Comparison of ENCODE assay signal across 9 cellular contexts in the genomic region with DNA sequence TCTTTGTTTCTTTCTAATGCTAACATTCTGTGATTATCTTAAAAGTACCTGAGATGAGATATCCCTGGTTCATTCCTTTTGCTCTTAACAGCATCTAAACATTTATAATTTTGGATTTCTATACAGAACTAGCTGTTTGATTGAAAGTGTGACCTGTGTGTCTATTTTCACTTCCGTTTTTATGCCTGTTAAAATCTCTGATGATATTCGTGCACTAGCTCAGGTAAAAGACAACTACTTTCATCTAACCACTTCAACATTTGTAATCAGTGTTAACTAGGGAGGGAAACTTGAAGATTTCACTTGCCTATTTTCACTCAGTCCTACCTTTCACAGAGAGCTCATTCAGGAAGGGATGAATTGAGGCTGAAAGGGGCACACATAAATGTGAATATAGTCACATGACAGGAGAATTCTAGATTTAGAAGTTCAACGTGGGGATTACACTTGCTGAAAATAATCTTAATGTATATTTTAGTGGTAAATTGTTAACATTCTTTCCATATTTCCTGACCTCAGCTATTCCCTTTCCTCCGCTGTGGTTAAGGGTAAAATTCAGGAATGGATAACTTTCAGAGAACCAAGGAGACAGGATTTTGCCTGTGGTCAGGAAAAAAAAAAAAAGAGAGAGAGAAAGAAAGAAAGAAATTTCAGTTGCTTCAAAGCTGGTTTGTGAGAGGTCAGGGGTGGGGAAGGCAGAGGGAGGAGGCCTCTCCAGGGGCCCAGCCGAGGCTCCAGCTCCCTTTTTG.
DNase-seq lines count a peak whose midpoint lies in the region; TF ChIP-seq lines count a peak whose summit lies in the region.
"Had no signal": no experiment of that assay in that cellular context is flagged by ENCODE, and none has a peak within 500 bp of the region (broad histone marks: within the 10 kb centered on the region; RNA-seq: fewer than 3 reads in every experiment).

No MANE protein-coding gene starts in this region.

- H3K4me1 ChIP-seq in OCI-LY3 (ENCODE audit: low read length) (peaks cover 11% of the 10 kb centered on the region), fibroblast of lung (ENCODE audit: control insufficient read depth, extremely low read depth, insufficient read depth, low read length) (peaks cover 26% of the 10 kb centered on the region)

- no peaks in the 10 kb centered on the region for H3K9me3 ChIP-seq in OCI-LY3 (ENCODE audit: insufficient read depth, low read length)
- H3K9me3 ChIP-seq in fibroblast of lung (ENCODE audit: control insufficient read depth, insufficient read depth, low read depth, low read length), result no peaks in the 10 kb centered on the region

- H2AFZ ChIP-seq in OCI-LY3 (ENCODE audit: low read depth, low read length) (no peak overlapping the region), fibroblast of lung (ENCODE audit: low read length) (no peak overlapping the region)

- H3K36me3 ChIP-seq in GM06990 (ENCODE audit: control insufficient read depth, insufficient read depth, low read length) (no peaks in the 10 kb centered on the region), OCI-LY3 (replicated peaks; ENCODE audit: low read depth, low read length) (no peaks in the 10 kb centered on the region), fibroblast of lung (ENCODE audit: control insufficient read depth, insufficient read depth, low read length) (no peaks in the 10 kb centered on the region)

- in situ Hi-C loops in GM13976 (cut with MboI; ENCODE audit: low sequenced_read_pairs, unreplicated experiment), result no loop called here

- H3K4me3 ChIP-seq in GM06990 (replicated peaks; ENCODE audit: low read depth, low read length) (no peak overlapping the region), OCI-LY3 (ENCODE audit: low read length) (no peak overlapping the region), fibroblast of lung (replicated peaks in 1 of 4; ENCODE audit: control extremely low read depth in 1 of 4, insufficient read depth in 1 of 4, low read depth in 3 of 4, low read length in 4 of 4) (no peak overlapping the region)

- H3K27me3 ChIP-seq in GM06990 (replicated peaks; ENCODE audit: control insufficient read depth, insufficient read depth, low read length) (no peaks in the 10 kb centered on the region; the same call in none of the 2 replicates), OCI-LY3 (ENCODE audit: low read depth, low read length) (peaks cover 15% of the 10 kb centered on the region; the same call in 1 of the 2 replicates), fibroblast of lung (ENCODE audit: control insufficient read depth, insufficient read depth, low read length) (no peaks in the 10 kb centered on the region)

- H3K9ac ChIP-seq in OCI-LY3 (ENCODE audit: low read length), result no peak overlapping the region
- H3K9ac ChIP-seq in fibroblast of lung (ENCODE audit: insufficient read depth, low read length), result no peak overlapping the region

- no peaks in the 10 kb centered on the region for H3K79me2 ChIP-seq in OCI-LY3 (ENCODE audit: low read length)
- no peaks in the 10 kb centered on the region for H3K79me2 ChIP-seq in fibroblast of lung (ENCODE audit: control insufficient read depth, insufficient read depth, low read length)

- H3K4me2 ChIP-seq in OCI-LY3 (ENCODE audit: low read length) (peak overlapping the region; percentile 49), fibroblast of lung (ENCODE audit: extremely low read depth, insufficient read depth, low read length) (peak overlapping the region; percentile 52)

- H4K20me1 ChIP-seq in OCI-LY3 (ENCODE audit: insufficient read depth, low read length) (no peaks in the 10 kb centered on the region), fibroblast of lung (ENCODE audit: control insufficient read depth, extremely low read depth, insufficient read depth, low read length) (no peaks in the 10 kb centered on the region)

- TF ChIP-seq CTCF in GM06990 (IDR thresholded peaks at IDR 0.05; ENCODE audit: insufficient read depth, low read length, poor library complexity, severe bottlenecking) (no peak), OCI-LY3 (IDR thresholded peaks at IDR 0.05; ENCODE audit: low read depth, low read length) (no peak), fibroblast of lung (conservative IDR thresholded peaks at IDR 0.05 in 1 of 2, IDR thresholded peaks at IDR 0.05 in 1 of 2; ENCODE audit: low read depth in 1 of 2, low read length in 2 of 2) (no peak), GM13976 (IDR thresholded peaks at IDR 0.05; ENCODE audit: borderline replicate concordance, control extremely low read depth, extremely low read depth, insufficient read depth, missing control alignments) (no peak)

- H3K27ac ChIP-seq in OCI-LY3 (ENCODE audit: low read length) (no peak overlapping the region), fibroblast of lung (ENCODE audit: insufficient read depth, low read length) (peak overlapping the region; percentile 39)

- DNase-seq in GM06990 (ENCODE audit: extremely low read depth, insufficient read length) (peak; percentile 13), fibroblast of lung (ENCODE audit: low read depth in 2 of 2) (peak; percentile 92 to 94), renal cortical epithelial cell (ENCODE audit: low read depth) (peak; percentile 85), NCI-H2227 (lab: John Stamatoyannopoulos, UW; ENCODE audit: unreplicated experiment) (no peak), NCI-H446 (lab: John Stamatoyannopoulos, UW) (no peak), GM13976 (ENCODE audit: low spot score) (no peak)
- no peak for DNase-seq in activated effector memory CD4-positive, alpha-beta T cell treated with Interleukin-2 at 50 U/mL for 16 hours
- DNase-seq: activated gamma-delta T cell had no signal

Comparison
In these comparisons a context has a peak if more than half of its experiments do, and no peak if none do; other contexts are left out.
1. DNase-seq: peak in GM06990 (single experiment), fibroblast of lung (2 of 2) and renal cortical epithelial cell (single experiment); none in activated effector memory CD4-positive, alpha-beta T cell treated with Interleukin-2 at 50 U/mL for 16 hours (single experiment), NCI-H2227 (single experiment), NCI-H446 (0 of 2) and GM13976 (single experiment).